8 cellular contexts compared by ENCODE assay signal in the genomic region with DNA sequence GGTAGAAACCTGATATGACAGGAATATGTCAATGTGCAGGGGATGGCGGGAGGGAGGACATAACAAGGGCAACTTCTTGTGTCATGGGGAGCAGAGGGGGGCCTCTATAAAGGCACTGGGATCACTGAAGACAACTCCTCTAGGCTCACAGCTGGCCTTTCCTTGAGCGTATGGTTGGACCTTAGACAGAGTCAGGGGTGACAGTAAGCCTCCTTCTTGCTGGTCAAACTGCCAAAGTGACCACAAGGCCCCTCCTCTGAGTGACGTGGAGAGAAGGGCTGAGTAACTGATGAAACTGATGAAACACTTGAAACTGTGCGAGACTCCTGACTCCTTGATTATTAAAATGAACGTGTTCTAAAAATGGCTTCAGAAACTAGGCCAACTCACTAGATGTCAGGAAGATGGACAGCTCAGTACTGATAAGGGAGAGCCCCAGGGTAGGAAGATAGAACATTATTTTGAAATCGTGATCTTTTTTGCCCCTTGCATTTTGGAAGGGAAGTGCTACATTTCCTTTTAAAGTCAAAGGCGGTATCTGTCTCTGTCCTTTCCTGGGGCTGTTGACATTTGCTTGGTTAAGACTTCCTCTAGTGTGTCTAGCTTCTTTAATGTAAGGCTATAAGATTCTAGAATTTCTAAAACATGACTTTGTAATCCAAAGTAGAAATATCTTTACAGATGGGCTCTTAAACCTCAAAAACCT. TPM values are rescaled to one million over a fixed set of nuclear protein-coding genes. Genes with fewer than 3 reads are reported as not detected.
DNase-seq lines count a peak whose midpoint lies in the region; ATAC-seq, FAIRE-seq and TF ChIP-seq lines count a peak whose summit lies in the region.

No MANE protein-coding gene starts in this region.

- ATAC-seq in HepG2 (no peak), HG03097 (IDR thresholded peaks at IDR 0.05; ENCODE audit: low FRiP score, unreplicated experiment) (peak; percentile 39), T-cell (replicated peaks in 1 of 4) (peak in 3 of 4 experiments; percentile 38 to 44 (median 39))
- peak; percentile 4 for ATAC-seq in effector memory CD8-positive, alpha-beta T cell (replicated peaks)
- ATAC-seq in natural killer cell treated with Interleukin-12 subunit alpha and Interleukin-12 subunit beta and Interleukin-15 and Interleukin-18, amount 100 ng/mL, for 72 hours: peak; percentile 79 to 83

- TF ChIP-seq RAD21 in liver (IDR thresholded peaks at IDR 0.05) (no peak), HepG2 (CRISPR knock-in tag; IDR thresholded peaks at IDR 0.05) (no peak)

- H4K20me1 ChIP-seq in HepG2 (ENCODE audit: insufficient read depth, low read length): no peaks in the 10 kb centered on the region

- WGBS in liver: 59% methylated on average over 7 of the region's 7 CpGs
- 28% methylated on average over 4 of the region's 7 CpGs for WGBS in HepG2 (ENCODE audit: low lambda C conversion rate)

- H3K9me3 Mint-ChIP-seq in T-cell (no peaks in the 10 kb centered on the region), Caco-2 (ENCODE audit: unreplicated experiment) (no peaks in the 10 kb centered on the region)
- no peaks in the 10 kb centered on the region for H3K9me3 Mint-ChIP-seq in effector memory CD8-positive, alpha-beta T cell
- no peaks in the 10 kb centered on the region for H3K9me3 Mint-ChIP-seq in natural killer cell treated with Interleukin-12 subunit alpha and Interleukin-12 subunit beta and Interleukin-15 and Interleukin-18, amount 100 ng/mL, for 72 hours

- TF ChIP-seq CTCF in liver (IDR thresholded peaks at IDR 0.05; ENCODE audit: low read depth, low read length, missing input control) (no peak), HepG2 (CRISPR knock-in tag; IDR thresholded peaks at IDR 0.05) (no peak), Caco-2 (IDR thresholded peaks at IDR 0.05; ENCODE audit: insufficient read depth in 1 of 2, low read depth in 1 of 2, low read length in 1 of 2, severe bottlenecking in 1 of 2, unreplicated experiment in 1 of 2) (no peak)

- CTCF ChIA-PET in HepG2 (lab: Yijun Ruan, JAX; ENCODE audit: low intra/inter-chr PET ratio, low total read pairs) (no interaction called here), T-cell (lab: Charles Lee) (interaction anchor here in 1 of 2 donors (0.6 to 1.4 kb wide), 3 partner anchors 18 to 91 kb away, joined by 3 read pairs; no protein-coding TSS in a partner anchor), Caco-2 (lab: Charles Lee) (no interaction called here)

- no peak for TF ChIP-seq POLR2A in HepG2 (IDR thresholded peaks at IDR 0.05; ENCODE audit: insufficient read depth in 1 of 2, low read depth in 2 of 2, low read length in 2 of 2)

- in situ Hi-C loops in HepG2 (cut with HindIII; ENCODE audit: extremely low pct_ligation_motif_present, low pct_unique_long_range_greater_than_20kb): no loop called here

- H3K4me1 ChIP-seq in liver (ENCODE audit: control insufficient read depth in 4 of 4, insufficient read depth in 4 of 4, low read length in 3 of 4) (peaks cover 0 to 16% (median 4%) of the 10 kb centered on the region in 4 donors), HepG2 (ENCODE audit: insufficient read depth, low read length) (peaks cover 6% of the 10 kb centered on the region; the same call in 1 of the 2 replicates), Caco-2 (no peaks in the 10 kb centered on the region)

- intact Hi-C loops in HepG2 (cut with micrococcal nuclease; ENCODE audit: unreplicated experiment) (no loop called here), Caco-2 (cut with micrococcal nuclease; ENCODE audit: unreplicated experiment) (no loop called here)

- FAIRE-seq in HepG2 (lab: Jason Lieb, UNC): no peak

- no peak overlapping the region for H2AFZ ChIP-seq in HepG2 (ENCODE audit: low read length)

- no peaks in the 10 kb centered on the region for H3K9me3 ChIP-seq in liver (ENCODE audit: control insufficient read depth in 4 of 4, low read length in 3 of 4)
- H3K9me3 ChIP-seq in HepG2 (ENCODE audit: low read length): no peaks in the 10 kb centered on the region
- H3K9me3 ChIP-seq in Caco-2: no peaks in the 10 kb centered on the region

- TF ChIP-seq EP300 in HepG2 (IDR thresholded peaks at IDR 0.05; ENCODE audit: low read depth in 2 of 2, low read length in 2 of 2) (no peak), HepG2 (CRISPR knock-in tag; IDR thresholded peaks at IDR 0.05; ENCODE audit: borderline replicate concordance) (no peak)

- H3K27me3 ChIP-seq in liver (ENCODE audit: control insufficient read depth in 4 of 4, insufficient read depth in 4 of 4, low read length in 3 of 4) (no peaks in the 10 kb centered on the region), HepG2 (ENCODE audit: control insufficient read depth in 1 of 2, insufficient read depth in 2 of 2, low read length in 2 of 2) (peaks cover 0 to 4% of the 10 kb centered on the region in 2 experiments; a peak in 2 of 5 replicates), Caco-2 (replicated peaks; ENCODE audit: control insufficient read depth, insufficient read depth, low read length) (no peaks in the 10 kb centered on the region)

- H3K27ac ChIP-seq in liver (ENCODE audit: low read depth in 1 of 2, low read length in 2 of 2) (peak overlapping the region; percentile 37 to 49), HepG2 (ENCODE audit: extremely low read length, insufficient read depth, low read length) (no peak overlapping the region)

- POLR2A ChIA-PET in HepG2 (lab: Yijun Ruan, JAX): no interaction called here
- POLR2A ChIA-PET in T-cell (lab: Charles Lee): interaction anchor here in 1 of 2 donors (0.6 kb wide), 1 partner anchor 14 kb away, joined by 3 read pairs; no protein-coding TSS in a partner anchor
- POLR2A ChIA-PET in Caco-2 (lab: Charles Lee): no interaction called here

- no peak for DNase-seq in HepG2 (ENCODE audit: low spot score)
- peak in 2 of 34 experiments; percentile 3 to 15 for DNase-seq in T-cell
- DNase-seq in effector memory CD8-positive, alpha-beta T cell: no peak
- peak; percentile 84 for DNase-seq in natural killer cell treated with Interleukin-12 subunit alpha and Interleukin-12 subunit beta and Interleukin-15 and Interleukin-18, amount 100 ng/mL, for 72 hours (ENCODE audit: low spot score)
- DNase-seq in Caco-2: no peak
- DNase-seq in kidney tubule cell (ENCODE audit: low spot score): no peak

- BruUV-seq in HepG2 (replicated peaks; lab: Mats Ljungman, UMichigan) (no TSS peak), Caco-2 (replicated peaks; lab: Mats Ljungman, UMichigan) (no TSS peak)

- no peak overlapping the region for H3K9ac ChIP-seq in liver (ENCODE audit: low read depth in 1 of 2, low read length in 2 of 2)
- no peak overlapping the region for H3K9ac ChIP-seq in HepG2 (ENCODE audit: insufficient read depth, low read depth, low read length)

- H3K27me3 Mint-ChIP-seq in T-cell (no peaks in the 10 kb centered on the region), Caco-2 (ENCODE audit: insufficient read depth, unreplicated experiment) (no peaks in the 10 kb centered on the region)
- H3K27me3 Mint-ChIP-seq in effector memory CD8-positive, alpha-beta T cell: no peaks in the 10 kb centered on the region
- H3K27me3 Mint-ChIP-seq in natural killer cell treated with Interleukin-12 subunit alpha and Interleukin-12 subunit beta and Interleukin-15 and Interleukin-18, amount 100 ng/mL, for 72 hours: peaks cover 0 to 6% of the 10 kb centered on the region in 2 donors

- no peak overlapping the region for H3K4me2 ChIP-seq in HepG2 (ENCODE audit: low read depth, low read length)

- H3K36me3 Mint-ChIP-seq in T-cell (peaks cover 10% of the 10 kb centered on the region), Caco-2 (ENCODE audit: insufficient read depth, unreplicated experiment) (no peaks in the 10 kb centered on the region)
- H3K36me3 Mint-ChIP-seq in effector memory CD8-positive, alpha-beta T cell (ENCODE audit: insufficient read depth): peaks cover 11% of the 10 kb centered on the region
- peaks cover 5% of the 10 kb centered on the region for H3K36me3 Mint-ChIP-seq in natural killer cell treated with Interleukin-12 subunit alpha and Interleukin-12 subunit beta and Interleukin-15 and Interleukin-18, amount 100 ng/mL, for 72 hours

- H3K4me1 Mint-ChIP-seq in T-cell (peaks cover 48 to 56% (median 52%) of the 10 kb centered on the region in 3 donors), Caco-2 (ENCODE audit: low read depth, unreplicated experiment) (peaks cover 5% of the 10 kb centered on the region)
- H3K4me1 Mint-ChIP-seq in effector memory CD8-positive, alpha-beta T cell (ENCODE audit: low read depth in 2 of 2): peaks cover 28 to 37% of the 10 kb centered on the region in 2 donors
- peaks cover 47 to 48% of the 10 kb centered on the region in 2 donors for H3K4me1 Mint-ChIP-seq in natural killer cell treated with Interleukin-12 subunit alpha and Interleukin-12 subunit beta and Interleukin-15 and Interleukin-18, amount 100 ng/mL, for 72 hours (ENCODE audit: low read depth in 2 of 2)

- H3K4me3 Mint-ChIP-seq in T-cell: peak overlapping the region; percentile 89 to 90 (median 89)
- peak overlapping the region; percentile 89 for H3K4me3 Mint-ChIP-seq in effector memory CD8-positive, alpha-beta T cell
- H3K4me3 Mint-ChIP-seq in natural killer cell treated with Interleukin-12 subunit alpha and Interleukin-12 subunit beta and Interleukin-15 and Interleukin-18, amount 100 ng/mL, for 72 hours: peak overlapping the region; percentile 93
- H3K4me3 Mint-ChIP-seq in Caco-2 (ENCODE audit: unreplicated experiment): no peak overlapping the region

- H3K36me3 ChIP-seq in liver (ENCODE audit: control insufficient read depth in 4 of 4, insufficient read depth in 3 of 4, low read depth in 1 of 4, low read length in 3 of 4) (no peaks in the 10 kb centered on the region), HepG2 (replicated peaks in 1 of 2; ENCODE audit: control insufficient read depth in 1 of 2, insufficient read depth in 2 of 2, low read length in 2 of 2) (no peaks in the 10 kb centered on the region), Caco-2 (ENCODE audit: control insufficient read depth, insufficient read depth, low read length) (no peaks in the 10 kb centered on the region)

- H3K4me3 ChIP-seq in liver (ENCODE audit: low read depth in 1 of 3, low read length in 3 of 3): no peak overlapping the region
- no peak overlapping the region for H3K4me3 ChIP-seq in HepG2 (replicated peaks in 1 of 3; ENCODE audit: insufficient read depth in 1 of 3, low read depth in 2 of 3, low read length in 3 of 3)
- no peak overlapping the region for H3K4me3 ChIP-seq in Caco-2 (ENCODE audit: low read depth, low read length)

- peak overlapping the region; percentile 88 to 94 for H3K27ac Mint-ChIP-seq in T-cell
- peak overlapping the region; percentile 87 for H3K27ac Mint-ChIP-seq in effector memory CD8-positive, alpha-beta T cell
- peak overlapping the region; percentile 96 for H3K27ac Mint-ChIP-seq in natural killer cell treated with Interleukin-12 subunit alpha and Interleukin-12 subunit beta and Interleukin-15 and Interleukin-18, amount 100 ng/mL, for 72 hours
- H3K27ac Mint-ChIP-seq in Caco-2 (ENCODE audit: unreplicated experiment): no peak overlapping the region

- H3K79me2 ChIP-seq in HepG2 (ENCODE audit: insufficient read depth, low read length): no peaks in the 10 kb centered on the region

RNA-seq across cellular contexts. Expression of a gene that starts 1.6 kb away (rescaled TPM):
- total RNA-seq in liver (under 1 TPM; 0.50 to 0.61 TPM), HepG2 (2016; rRNA removed; fragmentation: Illumina TruSeq; extraction: Trizol) (not detected in 2 replicates), T-cell (10 to 100 TPM in 3 of 5 donors, 1 to 10 TPM in 2; 4.4 to 16.6 (median 13.9) TPM), Caco-2 (2022) (0.35 TPM in 1 of 2 replicates, not detected in the other)
- polyA plus RNA-seq in liver (under 1 TPM; 0.13 to 0.59 TPM), HepG2 (2011; rRNA removed) (0.18 and 0.26 TPM in 2 replicates)
- not detected in 2 replicates for total RNA-seq in HepG2 (2016; cell fraction: cytosol; rRNA removed; fragmentation: Illumina TruSeq; extraction: Trizol; ENCODE audit: low read depth)
- not detected in 2 replicates for total RNA-seq in HepG2 (2016; cell fraction: insoluble cytoplasmic fraction; rRNA removed; fragmentation: Illumina TruSeq; extraction: Trizol)
- total RNA-seq in HepG2 (2016; cell fraction: membrane; rRNA removed; fragmentation: Illumina TruSeq; extraction: Trizol): not detected in 2 replicates
- total RNA-seq in HepG2 (2016; cell fraction: nucleus; rRNA removed; fragmentation: Illumina TruSeq; extraction: Trizol): not detected in 2 replicates
- 0.24 and 0.42 TPM in 2 replicates for polyA plus RNA-seq in HepG2 (2011; cell fraction: cytosol; rRNA removed)
- 0.26 TPM in 1 of 2 replicates, not detected in the other for polyA plus RNA-seq in HepG2 (2011; cell fraction: nucleus; rRNA removed)
- polyA plus RNA-seq in HepG2 (2012): not detected in 2 replicates
- not detected in 2 replicates for polyA plus RNA-seq in HepG2 (2016; cell fraction: cytosol; fragmentation: Illumina TruSeq; extraction: Trizol; ENCODE audit: low read depth)
- polyA plus RNA-seq in HepG2 (2016; cell fraction: insoluble cytoplasmic fraction; fragmentation: Illumina TruSeq; extraction: Trizol; ENCODE audit: low read depth): not detected in 2 replicates
- polyA plus RNA-seq in HepG2 (2016; cell fraction: membrane; fragmentation: Illumina TruSeq; extraction: Trizol; ENCODE audit: low read depth): not detected in 2 replicates
- polyA plus RNA-seq in HepG2 (2016; cell fraction: nucleus; fragmentation: Illumina TruSeq; extraction: Trizol; ENCODE audit: insufficient read depth, low read depth): not detected in 2 replicates
- polyA minus RNA-seq in HepG2 (2011; rRNA and poly(A)+ RNA removed; ENCODE audit: low replicate concordance): not detected in 2 replicates
- not detected in 2 replicates for polyA minus RNA-seq in HepG2 (2011; cell fraction: cytosol; rRNA and poly(A)+ RNA removed)
- polyA minus RNA-seq in HepG2 (2011; cell fraction: nucleus; rRNA and poly(A)+ RNA removed): 0.39 TPM in 1 of 2 replicates, not detected in the other
- total RNA-seq in natural killer cell treated with Interleukin-12 subunit alpha and Interleukin-12 subunit beta and Interleukin-15 and Interleukin-18, amount 100 ng/mL, for 72 hours: 10 to 100 TPM; 25.4 to 44.2 TPM

RNA-seq across cellular contexts. Expression of a gene that starts 7.7 kb away (rescaled TPM):
- total RNA-seq in liver (10 to 100 TPM; 33.1 to 60.6 TPM), HepG2 (2016; rRNA removed; fragmentation: Illumina TruSeq; extraction: Trizol) (46.9 and 69.3 TPM in 2 replicates), T-cell (10 to 100 TPM; 11.2 to 25.0 (median 23.6) TPM), Caco-2 (2022) (53.0 and 55.4 TPM in 2 replicates)
- polyA plus RNA-seq in liver (10 to 100 TPM; 72.2 to 79.0 TPM), HepG2 (2011; rRNA removed) (35.0 and 42.8 TPM in 2 replicates)
- 12.3 and 17.1 TPM in 2 replicates for total RNA-seq in HepG2 (2016; cell fraction: cytosol; rRNA removed; fragmentation: Illumina TruSeq; extraction: Trizol; ENCODE audit: low read depth)
- 48.7 and 65.5 TPM in 2 replicates for total RNA-seq in HepG2 (2016; cell fraction: insoluble cytoplasmic fraction; rRNA removed; fragmentation: Illumina TruSeq; extraction: Trizol)
- total RNA-seq in HepG2 (2016; cell fraction: membrane; rRNA removed; fragmentation: Illumina TruSeq; extraction: Trizol): 23.7 and 29.4 TPM in 2 replicates
- 47.2 and 56.1 TPM in 2 replicates for total RNA-seq in HepG2 (2016; cell fraction: nucleus; rRNA removed; fragmentation: Illumina TruSeq; extraction: Trizol)
- 37.1 and 44.4 TPM in 2 replicates for polyA plus RNA-seq in HepG2 (2011; cell fraction: cytosol; rRNA removed)
- 11.8 and 14.9 TPM in 2 replicates for polyA plus RNA-seq in HepG2 (2011; cell fraction: nucleus; rRNA removed)
- 35.1 and 40.3 TPM in 2 replicates for polyA plus RNA-seq in HepG2 (2012)
- polyA plus RNA-seq in HepG2 (2016; cell fraction: cytosol; fragmentation: Illumina TruSeq; extraction: Trizol; ENCODE audit: low read depth): 24.7 and 26.6 TPM in 2 replicates
- polyA plus RNA-seq in HepG2 (2016; cell fraction: insoluble cytoplasmic fraction; fragmentation: Illumina TruSeq; extraction: Trizol; ENCODE audit: low read depth): 85.8 and 88.7 TPM in 2 replicates
- 26.3 and 31.8 TPM in 2 replicates for polyA plus RNA-seq in HepG2 (2016; cell fraction: membrane; fragmentation: Illumina TruSeq; extraction: Trizol; ENCODE audit: low read depth)
- polyA plus RNA-seq in HepG2 (2016; cell fraction: nucleus; fragmentation: Illumina TruSeq; extraction: Trizol; ENCODE audit: insufficient read depth, low read depth): 67.7 and 76.4 TPM in 2 replicates
- 13.9 and 27.6 TPM in 2 replicates for polyA minus RNA-seq in HepG2 (2011; rRNA and poly(A)+ RNA removed; ENCODE audit: low replicate concordance)
- 21.3 and 25.6 TPM in 2 replicates for polyA minus RNA-seq in HepG2 (2011; cell fraction: cytosol; rRNA and poly(A)+ RNA removed)
- 11.3 and 13.1 TPM in 2 replicates for polyA minus RNA-seq in HepG2 (2011; cell fraction: nucleus; rRNA and poly(A)+ RNA removed)
- total RNA-seq in natural killer cell treated with Interleukin-12 subunit alpha and Interleukin-12 subunit beta and Interleukin-15 and Interleukin-18, amount 100 ng/mL, for 72 hours: 10 to 100 TPM; 38.6 to 49.1 TPM
